Comparison of ENCODE assay signal across 8 cellular contexts in the genomic region with DNA sequence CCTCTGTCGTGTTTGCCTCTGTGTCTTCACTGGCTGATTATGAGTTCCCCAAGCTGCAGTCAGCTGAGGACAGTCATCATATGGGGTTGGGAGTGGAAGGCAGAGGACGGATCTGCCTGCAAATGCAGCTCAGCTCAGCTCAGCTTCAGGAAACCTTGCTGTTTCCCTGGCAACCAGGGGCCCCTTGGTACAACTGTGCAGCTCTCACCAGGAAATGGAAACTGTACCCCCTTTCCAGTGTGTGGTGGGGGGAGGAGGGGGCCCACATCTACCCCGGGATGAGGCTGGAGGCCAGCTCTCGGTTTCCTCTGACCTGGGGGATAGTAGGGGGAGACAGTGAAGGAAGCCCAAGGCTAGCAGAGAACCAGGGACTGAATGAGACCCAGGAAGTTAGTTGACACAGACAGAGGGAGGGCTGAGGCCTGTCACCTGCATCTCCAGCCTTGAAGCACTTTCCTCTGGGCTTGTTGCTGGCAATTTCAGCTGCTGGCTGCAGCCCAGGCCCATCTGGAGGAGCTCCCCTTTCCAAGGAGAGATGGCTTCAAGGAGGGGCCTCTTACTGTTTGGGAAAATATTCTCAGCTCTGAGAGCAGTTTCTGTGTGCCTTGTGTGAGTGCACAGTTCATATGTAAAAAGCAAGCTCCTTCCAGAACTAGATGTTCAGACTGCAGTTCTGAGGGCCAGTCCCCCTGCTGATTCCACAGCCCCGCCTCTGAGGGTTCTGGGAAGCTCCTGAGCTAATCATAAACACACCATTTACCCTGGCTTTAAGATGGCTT. TPM values are rescaled to one million over a fixed set of nuclear protein-coding genes. Genes with fewer than 3 reads are reported as not detected.
DNase-seq lines count a peak whose midpoint lies in the region; ATAC-seq, FAIRE-seq and TF ChIP-seq lines count a peak whose summit lies in the region.
"Had no signal": no experiment of that assay in that cellular context is flagged by ENCODE, and none has a peak within 500 bp of the region (broad histone marks: within the 10 kb centered on the region; RNA-seq: fewer than 3 reads in every experiment).

No MANE protein-coding gene starts in this region.

- no peaks in the 10 kb centered on the region for H3K79me2 ChIP-seq in OCI-LY7 (ENCODE audit: insufficient read depth, low read depth, low read length)

- H3K27me3 Mint-ChIP-seq in activated naive CD4-positive, alpha-beta T cell treated with anti-CD3 and anti-CD28 coated beads, Interleukin-2, amount 50 U/mL, for 24 hours = no peaks in the 10 kb centered on the region

- DNase-seq in OCI-LY7 (ENCODE audit: low spot score) (peak; percentile 81), right atrium auricular region (ENCODE audit: low spot score) (no peak), D721Med (ENCODE audit: insufficient read length, low spot score) (no peak)
- DNase-seq in stimulated activated CD4-positive, alpha-beta T cell treated with anti-CD3 and anti-CD28 coated beads, Interleukin-1b, Interleukin-23, amount 100 ng/mL, for 48 hours = peak; percentile 74

- H3K4me2 ChIP-seq in OCI-LY7 (ENCODE audit: low read length) = peak overlapping the region; percentile 70

- H3K4me3 ChIP-seq in OCI-LY7 (ENCODE audit: low read depth, low read length, poor library complexity, severe bottlenecking) = peak overlapping the region; percentile 31
- H3K4me3 ChIP-seq in right atrium auricular region = no peak overlapping the region

- no peaks in the 10 kb centered on the region for H3K9me3 ChIP-seq in OCI-LY7 (ENCODE audit: low read length)
- H3K9me3 ChIP-seq in right atrium auricular region = no peaks in the 10 kb centered on the region

- POLR2A ChIA-PET in OCI-LY7 (lab: Charles Lee) = interaction anchor here (0.5 to 4.8 kb wide), 24 partner anchors 9 to 740 kb away, joined by 3 to 42 read pairs (median 4); a partner anchor contains a TSS

- peak overlapping the region; percentile 69 for H3K4me3 Mint-ChIP-seq in activated naive CD4-positive, alpha-beta T cell treated with anti-CD3 and anti-CD28 coated beads, Interleukin-2, amount 50 U/mL, for 24 hours

- no peak for TF ChIP-seq CTCF in OCI-LY7 (conservative IDR thresholded peaks at IDR 0.05; ENCODE audit: low read length)
- no peak for TF ChIP-seq CTCF in right atrium auricular region (IDR thresholded peaks at IDR 0.05)
- no peak for TF ChIP-seq CTCF in D721Med (IDR thresholded peaks at IDR 0.05; ENCODE audit: insufficient read depth, missing control alignments)

- peaks cover 9% of the 10 kb centered on the region for H3K36me3 Mint-ChIP-seq in activated naive CD4-positive, alpha-beta T cell treated with anti-CD3 and anti-CD28 coated beads, Interleukin-2, amount 50 U/mL, for 24 hours

- peak; percentile 43 for ATAC-seq in HG02852 (IDR thresholded peaks at IDR 0.05; ENCODE audit: unreplicated experiment)

- no peak for FAIRE-seq in D721Med (lab: Jason Lieb, UNC)
- FAIRE-seq: bronchial epithelial cell had no signal

- CTCF ChIA-PET in OCI-LY7 (lab: Charles Lee; ENCODE audit: unreplicated experiment) = interaction anchor here (0.5 to 1.8 kb wide), 10 partner anchors 9 to 103 kb away, joined by 3 to 15 read pairs (median 6); a partner anchor contains a TSS

- H3K4me1 ChIP-seq in OCI-LY7 (ENCODE audit: insufficient read depth, low read length, poor library complexity, severe bottlenecking) (peaks cover 79% of the 10 kb centered on the region), right atrium auricular region (peaks cover 0 to 69% of the 10 kb centered on the region in 2 donors)

- intact Hi-C loops in OCI-LY7 (cut with micrococcal nuclease; ENCODE audit: unreplicated experiment) = loop anchor here (2.0 to 10.0 kb wide), 3 partner anchors 64 to 738 kb away; a partner anchor contains a TSS

- no peaks in the 10 kb centered on the region for H3K36me3 ChIP-seq in OCI-LY7 (ENCODE audit: insufficient read depth, low read length)
- peaks cover 19% of the 10 kb centered on the region for H3K36me3 ChIP-seq in right atrium auricular region

- no TSS peak for BruUV-seq in OCI-LY7 (replicated peaks; lab: Mats Ljungman, UMichigan)

- no peaks in the 10 kb centered on the region for H3K9me3 Mint-ChIP-seq in activated naive CD4-positive, alpha-beta T cell treated with anti-CD3 and anti-CD28 coated beads, Interleukin-2, amount 50 U/mL, for 24 hours

- peak; percentile 38 for TF ChIP-seq POLR2A in GM18526 (IDR thresholded peaks at IDR 0.05; ENCODE audit: extremely low read depth, insufficient read length)

- peak overlapping the region; percentile 63 for H2AFZ ChIP-seq in OCI-LY7 (ENCODE audit: low read length)

- H3K27ac Mint-ChIP-seq in activated naive CD4-positive, alpha-beta T cell treated with anti-CD3 and anti-CD28 coated beads, Interleukin-2, amount 50 U/mL, for 24 hours = peak overlapping the region; percentile 92

- H4K20me1 ChIP-seq in OCI-LY7 (ENCODE audit: insufficient read depth, low read length) = no peaks in the 10 kb centered on the region

- no peaks in the 10 kb centered on the region for H3K27me3 ChIP-seq in right atrium auricular region

- peaks cover 99% of the 10 kb centered on the region for H3K4me1 Mint-ChIP-seq in activated naive CD4-positive, alpha-beta T cell treated with anti-CD3 and anti-CD28 coated beads, Interleukin-2, amount 50 U/mL, for 24 hours

- no peaks in the 10 kb centered on the region for H3K9me2 ChIP-seq in OCI-LY7 (ENCODE audit: insufficient read depth, low read length)

- H3K27ac ChIP-seq in OCI-LY7 (ENCODE audit: low read depth, low read length, poor library complexity, severe bottlenecking) (peak overlapping the region; percentile 90), right atrium auricular region (peak overlapping the region; percentile 71 to 76)

RNA-seq across cellular contexts. Expression of a gene that starts 6.9 kb away (rescaled TPM):
- 26.1 and 35.6 TPM in 2 replicates for total RNA-seq in OCI-LY7 (2014; rRNA removed; shearing (Covaris generic))
- total RNA-seq in OCI-LY7 (2022) (52.9 and 74.1 TPM in 2 replicates), right atrium auricular region (100 to 1,000 TPM; 164 to 165 TPM)

Comparison
In these comparisons a context has a peak if more than half of its experiments do, and no peak if none do; other contexts are left out.
1. DNase-seq: peak in OCI-LY7 (single experiment) and stimulated activated CD4-positive, alpha-beta T cell treated with anti-CD3 and anti-CD28 coated beads, Interleukin-1b, Interleukin-23, amount 100 ng/mL, for 48 hours (single experiment); none in right atrium auricular region (single experiment) and D721Med (single experiment).